In the genomic region with DNA sequence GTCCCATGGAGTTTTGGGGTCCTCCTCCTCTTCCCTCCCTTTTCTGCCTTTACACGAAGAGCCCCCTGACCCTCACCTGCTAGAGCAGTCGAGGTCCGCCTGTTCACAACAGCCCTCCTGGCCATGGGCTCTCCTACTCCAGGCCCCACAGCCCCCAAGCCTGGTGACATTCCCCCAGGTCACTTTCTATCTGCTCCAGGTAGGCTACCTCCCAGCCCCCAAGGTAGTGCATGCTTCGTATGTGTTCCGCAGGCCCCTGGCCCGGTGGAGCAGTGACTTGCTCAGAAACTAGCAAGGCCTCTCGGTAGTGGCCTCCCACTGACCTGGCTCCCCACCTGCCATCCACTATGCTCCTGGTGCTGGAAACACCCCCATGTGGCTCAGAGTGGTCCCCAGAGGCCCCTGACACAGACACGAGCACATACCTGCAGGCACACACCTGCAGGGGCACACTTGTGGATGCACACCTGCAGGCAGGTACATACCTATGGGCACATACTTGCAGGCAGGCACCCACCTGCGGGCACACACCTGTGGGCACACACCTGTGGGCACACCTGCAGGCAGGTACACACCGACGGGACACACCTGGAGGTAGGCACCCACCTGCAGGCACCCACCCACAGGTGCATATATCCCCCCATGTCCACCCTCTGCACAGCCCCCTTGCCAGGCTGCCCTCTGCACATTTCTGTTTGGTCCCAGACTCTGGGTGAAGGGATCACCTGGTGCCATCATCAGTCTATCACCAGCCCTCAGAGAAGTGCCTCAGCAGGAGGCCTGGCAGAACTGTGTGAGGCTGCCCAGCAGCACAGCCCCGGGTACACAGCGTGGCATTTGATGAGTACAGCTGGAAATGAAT, we compare ENCODE assay signal across 1 cellular context.
TF ChIP-seq lines count a peak whose summit lies in the region.

No MANE protein-coding gene starts in this region.

TF ChIP-seq in H1, 55 proteins besides CTCF, POLR2A, EP300 and RAD21:
- TF ChIP-seq, protein P1, sequence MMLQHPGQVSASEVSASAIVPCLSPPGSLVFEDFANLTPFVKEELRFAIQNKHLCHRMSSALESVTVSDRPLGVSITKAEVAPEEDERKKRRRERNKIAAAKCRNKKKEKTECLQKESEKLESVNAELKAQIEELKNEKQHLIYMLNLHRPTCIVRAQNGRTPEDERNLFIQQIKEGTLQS (IDR thresholded peaks at IDR 0.05; ENCODE audit: insufficient read depth, low read depth, low read length): no peak
- TF ChIP-seq CREB1 (IDR thresholded peaks at IDR 0.05) (no peak), BCL11A (IDR thresholded peaks at IDR 0.05; ENCODE audit: low read depth in 2 of 2, low read length in 2 of 2) (no peak), SAP30 (IDR thresholded peaks at IDR 0.05; ENCODE audit: insufficient read depth, insufficient replicate concordance, low read length) (no peak), MAFK (IDR thresholded peaks at IDR 0.05; ENCODE audit: low read depth, low read length) (no peak), SP4 (IDR thresholded peaks at IDR 0.05; ENCODE audit: low read length) (no peak), ASH2L (IDR thresholded peaks at IDR 0.05; ENCODE audit: low read length) (no peak), ZNF274 (IDR thresholded peaks at IDR 0.05; ENCODE audit: borderline replicate concordance, extremely low read depth, low read length) (no peak), BACH1 (IDR thresholded peaks at IDR 0.05; ENCODE audit: low read length) (no peak)
